Comparison of ENCODE assay signal across 8 cellular contexts in genomic region chr17:74768069-74768762, GRCh38. TPM values are rescaled to one million over a fixed set of nuclear protein-coding genes. Genes with fewer than 3 reads are reported as not detected.
DNase-seq lines count a peak whose midpoint lies in the region; ATAC-seq, FAIRE-seq and TF ChIP-seq lines count a peak whose summit lies in the region.

No MANE protein-coding gene starts in this region.

- no peak overlapping the region for H3K14ac ChIP-seq in mesenchymal stem cell (ENCODE audit: low read length in 2 of 2)

- H2BK12ac ChIP-seq in mesenchymal stem cell (ENCODE audit: low read length in 2 of 2): no peak overlapping the region

- WGBS in A549 (ENCODE audit: missing lambda C conversion rate): 69% methylated on average over 17 of the region's 17 CpGs
- 90% methylated on average over 17 of the region's 17 CpGs for WGBS in mesenchymal stem cell

- CTCF ChIA-PET in A549 (lab: Yijun Ruan, JAX): interaction anchor here (1.5 to 53.6 kb wide), 5 partner anchors 14 to 111 kb away, joined by 4 to 1302 read pairs (median 349); partner anchors contain the start of genes FDXR, GRIN2C, NHERF1 and RAB37

- H4K91ac ChIP-seq in mesenchymal stem cell (ENCODE audit: low read length): no peak overlapping the region

- H3K4me2 ChIP-seq in A549 (no peak overlapping the region), mesenchymal stem cell (ENCODE audit: low read length, poor library complexity, severe bottlenecking) (no peak overlapping the region)

- DNase-seq in A549 (ENCODE audit: low read depth in 1 of 2, low spot score in 1 of 2) (no peak), LHCN-M2 (ENCODE audit: low read depth) (peak; percentile 83), caudate nucleus (lab: John Stamatoyannopoulos, UW) (peak in 38 of 61 donors; percentile 24 to 86 (median 52)), mesenchymal stem cell (no peak), SJCRH30 (no peak), NCI-H2029 treated with DMSO at 0.1 percent for 48 hours (lab: John Stamatoyannopoulos, UW) (no peak), iPS-NIHi7 (ENCODE audit: extremely low spot score) (no peak)

- no peak overlapping the region for H3K23ac ChIP-seq in mesenchymal stem cell (ENCODE audit: low read length in 2 of 2)

- peak overlapping the region; percentile 28 for H2BK15ac ChIP-seq in mesenchymal stem cell (ENCODE audit: low read depth, poor library complexity, severe bottlenecking)

- no peak overlapping the region for H3K4ac ChIP-seq in mesenchymal stem cell (ENCODE audit: low read depth in 1 of 2, low read length in 2 of 2)

- peaks cover 47% of the 10 kb centered on the region for H3K79me1 ChIP-seq in mesenchymal stem cell (replicated peaks; ENCODE audit: low read length, poor library complexity, severe bottlenecking)

- POLR2A ChIA-PET in A549 (lab: Yijun Ruan, JAX): no interaction called here

- no peak overlapping the region for H2BK5ac ChIP-seq in mesenchymal stem cell (ENCODE audit: low read depth, low read length, poor library complexity, severe bottlenecking)

- TF ChIP-seq POLR2A in A549 (IDR thresholded peaks at IDR 0.05; ENCODE audit: low read length) (no peak), GM18505 (IDR thresholded peaks at IDR 0.05; ENCODE audit: borderline replicate concordance, extremely low read depth, insufficient read depth, insufficient read length) (no peak)

- no peaks in the 10 kb centered on the region for H3K9me3 ChIP-seq in A549
- no peaks in the 10 kb centered on the region for H3K9me3 ChIP-seq in mesenchymal stem cell (ENCODE audit: control insufficient read depth, low read length)
- no peaks in the 10 kb centered on the region for H3K9me3 ChIP-seq in SJCRH30 (replicated peaks)

- no peak for TF ChIP-seq RAD21 in A549 (conservative IDR thresholded peaks at IDR 0.05 in 1 of 2, IDR thresholded peaks at IDR 0.05 in 1 of 2)

- no peak; the same call in 2 of the 3 replicates for TF ChIP-seq CTCF in A549 (IDR thresholded peaks at IDR 0.05)

- peaks cover 39 to 70% of the 10 kb centered on the region in 2 experiments for H3K36me3 ChIP-seq in mesenchymal stem cell (ENCODE audit: control insufficient read depth in 1 of 2, insufficient read depth in 2 of 2, low read depth in 1 of 2, low read length in 2 of 2)
- H3K36me3 ChIP-seq in SJCRH30: peaks cover 26% of the 10 kb centered on the region

- H3K9ac ChIP-seq in mesenchymal stem cell (ENCODE audit: low read length): peak overlapping the region; percentile 51

- FAIRE-seq in A549 (lab: Jason Lieb, UNC): no peak

- H3K4me1 ChIP-seq in A549 (peaks cover 29% of the 10 kb centered on the region), mesenchymal stem cell (ENCODE audit: control insufficient read depth, insufficient read depth, low read depth, low read length) (peaks cover 36% of the 10 kb centered on the region), SJCRH30 (no peaks in the 10 kb centered on the region; the same call in 1 of the 2 replicates)

- H3K27ac ChIP-seq in A549 (peak overlapping the region in 1 of 2 experiments; percentile 34; a peak in 3 of 6 replicates), caudate nucleus (ENCODE audit: low read depth, low read length) (peak overlapping the region; percentile 93), mesenchymal stem cell (ENCODE audit: low read length, poor library complexity, severe bottlenecking) (no peak overlapping the region), SJCRH30 (no peak overlapping the region)

- H3K27me3 ChIP-seq in mesenchymal stem cell (ENCODE audit: control insufficient read depth in 1 of 2, insufficient read depth in 1 of 2, low read length in 2 of 2): no peaks in the 10 kb centered on the region
- no peaks in the 10 kb centered on the region for H3K27me3 ChIP-seq in SJCRH30

- no peak overlapping the region for H2AFZ ChIP-seq in mesenchymal stem cell (ENCODE audit: low read depth, low read length)

- H4K8ac ChIP-seq in mesenchymal stem cell (ENCODE audit: low read length): no peak overlapping the region

- H3K4me3 ChIP-seq in A549 (no peak overlapping the region), mesenchymal stem cell (ENCODE audit: insufficient read depth in 1 of 2, low read depth in 1 of 2, low read length in 2 of 2) (no peak overlapping the region), SJCRH30 (no peak overlapping the region)

- H3K18ac ChIP-seq in mesenchymal stem cell (ENCODE audit: low read depth in 1 of 2, low read length in 2 of 2): no peak overlapping the region

- ATAC-seq in A549 (peak; percentile 5 to 6; a peak in 3 of 6 replicates), GM18505 (IDR thresholded peaks at IDR 0.05; ENCODE audit: unreplicated experiment) (no peak)

- no peak for TF ChIP-seq EP300 in A549 (IDR thresholded peaks at IDR 0.05)

- H2AK5ac ChIP-seq in mesenchymal stem cell (ENCODE audit: low read length, severe bottlenecking): no peak overlapping the region

- no peak overlapping the region for H2BK120ac ChIP-seq in mesenchymal stem cell (ENCODE audit: low read depth, low read length)

TF ChIP-seq in A549, 52 proteins besides CTCF, POLR2A, EP300 and RAD21 (continues in another document):
- TF ChIP-seq, protein P1, sequence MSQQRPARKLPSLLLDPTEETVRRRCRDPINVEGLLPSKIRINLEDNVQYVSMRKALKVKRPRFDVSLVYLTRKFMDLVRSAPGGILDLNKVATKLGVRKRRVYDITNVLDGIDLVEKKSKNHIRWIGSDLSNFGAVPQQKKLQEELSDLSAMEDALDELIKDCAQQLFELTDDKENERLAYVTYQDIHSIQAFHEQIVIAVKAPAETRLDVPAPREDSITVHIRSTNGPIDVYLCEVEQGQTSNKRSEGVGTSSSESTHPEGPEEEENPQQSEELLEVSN (IDR thresholded peaks at IDR 0.05; ENCODE audit: borderline replicate concordance, low read depth): no peak
- no peak for TF ChIP-seq CHD4 (IDR thresholded peaks at IDR 0.05; ENCODE audit: borderline replicate concordance)
- TF ChIP-seq FOSL2 (IDR thresholded peaks at IDR 0.05): no peak
- TF ChIP-seq FOSL2 (CRISPR knock-in tag; IDR thresholded peaks at IDR 0.05): no peak
- no peak for TF ChIP-seq FOXS1 (CRISPR knock-in tag; IDR thresholded peaks at IDR 0.05)
- TF ChIP-seq TP53 (CRISPR knock-in tag; IDR thresholded peaks at IDR 0.05): no peak
- no peak for TF ChIP-seq BHLHE40 (IDR thresholded peaks at IDR 0.05; ENCODE audit: low read depth, low read length)
- TF ChIP-seq EHMT2 (IDR thresholded peaks at IDR 0.05; ENCODE audit: low read depth): no peak
- no peak for TF ChIP-seq ZFP36 (IDR thresholded peaks at IDR 0.05; ENCODE audit: borderline replicate concordance, partially characterized antibody)
- TF ChIP-seq, protein P2, sequence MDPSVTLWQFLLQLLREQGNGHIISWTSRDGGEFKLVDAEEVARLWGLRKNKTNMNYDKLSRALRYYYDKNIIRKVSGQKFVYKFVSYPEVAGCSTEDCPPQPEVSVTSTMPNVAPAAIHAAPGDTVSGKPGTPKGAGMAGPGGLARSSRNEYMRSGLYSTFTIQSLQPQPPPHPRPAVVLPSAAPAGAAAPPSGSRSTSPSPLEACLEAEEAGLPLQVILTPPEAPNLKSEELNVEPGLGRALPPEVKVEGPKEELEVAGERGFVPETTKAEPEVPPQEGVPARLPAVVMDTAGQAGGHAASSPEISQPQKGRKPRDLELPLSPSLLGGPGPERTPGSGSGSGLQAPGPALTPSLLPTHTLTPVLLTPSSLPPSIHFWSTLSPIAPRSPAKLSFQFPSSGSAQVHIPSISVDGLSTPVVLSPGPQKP (IDR thresholded peaks at IDR 0.05; ENCODE audit: low read depth, low read length): no peak
- TF ChIP-seq ESRRA (IDR thresholded peaks at IDR 0.05; ENCODE audit: borderline replicate concordance, low read length): no peak
- no peak for TF ChIP-seq RFX5 (IDR thresholded peaks at IDR 0.05)

RNA-seq across cellular contexts. Expression of gene NAT9, which starts 7.9 kb away (rescaled TPM):
- 42.9 and 43.4 TPM in 2 replicates for polyA plus RNA-seq in A549 (2011; rRNA removed)
- 46.5 and 51.1 TPM in 2 replicates for polyA plus RNA-seq in A549 (2012; cell fraction: cytosol; rRNA removed)
- polyA plus RNA-seq in A549 (2012; cell fraction: nucleus; rRNA removed): 195 and 238 TPM in 2 replicates
- polyA plus RNA-seq in A549 (2017; fragmentation: RNase III; extraction: RNeasy Plus Mini Kit Qiagen cat#74134 plus additional on column Dnase treatment): 63.7 to 74.3 TPM (median 71.4 TPM) in 3 replicates
- 48.7 and 56.5 TPM in 2 replicates for polyA minus RNA-seq in A549 (2011; rRNA and poly(A)+ RNA removed)
- total RNA-seq in LHCN-M2 (2014; rRNA removed): 35.5 and 39.1 TPM in 2 replicates
- polyA plus RNA-seq in LHCN-M2 (2012): 43.9 TPM
- 29.5 TPM for polyA plus RNA-seq in mesenchymal stem cell (2013, experiment 1 of 2)
- polyA plus RNA-seq in mesenchymal stem cell (2013, experiment 2 of 2): 30.4 TPM
- 47.7 and 50.1 TPM in 2 replicates for total RNA-seq in SJCRH30 (2014; rRNA removed; shearing (Covaris generic))

RNA-seq across cellular contexts. Expression of gene NHERF1, which starts 19.8 kb away (rescaled TPM):
- 50.2 and 51.5 TPM in 2 replicates for polyA plus RNA-seq in A549 (2011; rRNA removed)
- 42.4 and 49.5 TPM in 2 replicates for polyA plus RNA-seq in A549 (2012; cell fraction: cytosol; rRNA removed)
- polyA plus RNA-seq in A549 (2012; cell fraction: nucleus; rRNA removed): 39.5 and 41.7 TPM in 2 replicates
- polyA plus RNA-seq in A549 (2017; fragmentation: RNase III; extraction: RNeasy Plus Mini Kit Qiagen cat#74134 plus additional on column Dnase treatment): 34.2 to 41.5 TPM (median 40.8 TPM) in 3 replicates
- 48.8 and 51.2 TPM in 2 replicates for polyA minus RNA-seq in A549 (2011; rRNA and poly(A)+ RNA removed)
- total RNA-seq in LHCN-M2 (2014; rRNA removed): 97.6 and 119 TPM in 2 replicates
- 98.4 TPM for polyA plus RNA-seq in LHCN-M2 (2012)
- 126 TPM for polyA plus RNA-seq in mesenchymal stem cell (2013, experiment 1 of 2)
- polyA plus RNA-seq in mesenchymal stem cell (2013, experiment 2 of 2): 126 TPM
- 42.0 and 45.4 TPM in 2 replicates for total RNA-seq in SJCRH30 (2014; rRNA removed; shearing (Covaris generic))

RNA-seq across cellular contexts. Expression of gene RAB37, which starts 31.2 kb away (rescaled TPM):
- polyA plus RNA-seq in A549 (2011; rRNA removed) (15.8 and 18.7 TPM in 2 replicates), A549 (2017; fragmentation: RNase III; extraction: RNeasy Plus Mini Kit Qiagen cat#74134 plus additional on column Dnase treatment) (1.1 to 2.8 TPM (median 2.4 TPM) in 3 replicates)
- polyA plus RNA-seq in A549 (2012; cell fraction: cytosol; rRNA removed): 1.4 and 2.0 TPM in 2 replicates
- 2.5 and 2.9 TPM in 2 replicates for polyA plus RNA-seq in A549 (2012; cell fraction: nucleus; rRNA removed)
- 11.6 and 11.7 TPM in 2 replicates for polyA minus RNA-seq in A549 (2011; rRNA and poly(A)+ RNA removed)
- 0.19 and 0.34 TPM in 2 replicates for total RNA-seq in LHCN-M2 (2014; rRNA removed)
- 0.70 TPM for polyA plus RNA-seq in LHCN-M2 (2012)
- polyA plus RNA-seq in mesenchymal stem cell (2013, experiment 1 of 2): 2.4 TPM
- polyA plus RNA-seq in mesenchymal stem cell (2013, experiment 2 of 2): 1.9 TPM
- 1.3 and 3.0 TPM in 2 replicates for total RNA-seq in SJCRH30 (2014; rRNA removed; shearing (Covaris generic))

RNA-seq across cellular contexts. Expression of gene CD300LF, which starts 55.5 kb away (rescaled TPM):
- polyA plus RNA-seq in A549 (2011; rRNA removed) (not detected in 2 replicates), A549 (2017; fragmentation: RNase III; extraction: RNeasy Plus Mini Kit Qiagen cat#74134 plus additional on column Dnase treatment) (not detected in 3 replicates)
- polyA plus RNA-seq in A549 (2012; cell fraction: cytosol; rRNA removed): not detected in 2 replicates
- not detected in 2 replicates for polyA plus RNA-seq in A549 (2012; cell fraction: nucleus; rRNA removed)
- not detected in 2 replicates for polyA minus RNA-seq in A549 (2011; rRNA and poly(A)+ RNA removed)
- total RNA-seq in LHCN-M2 (2014; rRNA removed): not detected in 2 replicates
- not detected for polyA plus RNA-seq in LHCN-M2 (2012)
- polyA plus RNA-seq in mesenchymal stem cell (2013, experiment 1 of 2): not detected
- polyA plus RNA-seq in mesenchymal stem cell (2013, experiment 2 of 2): not detected
- total RNA-seq in SJCRH30 (2014; rRNA removed; shearing (Covaris generic)): not detected in 2 replicates

Comparison
In these comparisons a context has a peak if more than half of its experiments do, and no peak if none do; other contexts are left out.
1. DNase-seq: peak in LHCN-M2 (single experiment) and caudate nucleus (38 of 61); none in A549 (0 of 2), mesenchymal stem cell (single experiment), SJCRH30 (0 of 2), NCI-H2029 treated with DMSO at 0.1 percent for 48 hours (single experiment) and iPS-NIHi7 (single experiment).